Comparison of ENCODE assay signal across 16 cellular contexts in genomic region chr2:40625849-40626248, GRCh38.
DNase-seq lines count a peak whose midpoint lies in the region; ATAC-seq, FAIRE-seq and TF ChIP-seq lines count a peak whose summit lies in the region.
"Had no signal": no experiment of that assay in that cellular context is flagged by ENCODE, and none has a peak within 500 bp of the region (broad histone marks: within the 10 kb centered on the region; RNA-seq: fewer than 3 reads in every experiment).

No MANE protein-coding gene starts in this region.

- H3K27ac ChIP-seq in endothelial cell of umbilical vein (ENCODE audit: insufficient read depth, low read depth, low read length), result no peak overlapping the region
- H3K27ac ChIP-seq in right lobe of liver, result no peak overlapping the region
- H3K27ac ChIP-seq: gastroesophageal sphincter, left ventricle myocardium inferior had no signal

- H3K36me3 Mint-ChIP-seq in mesothelial cell of epicardium, result no peaks in the 10 kb centered on the region

- H3K9me1 ChIP-seq in endothelial cell of umbilical vein (replicated peaks; ENCODE audit: control insufficient read depth, extremely low read depth, insufficient read depth, low read length), result no peaks in the 10 kb centered on the region

- POLR2A ChIA-PET in endothelial cell of umbilical vein (lab: Charles Lee), result no interaction called here

- no peaks in the 10 kb centered on the region for H3K27me3 Mint-ChIP-seq in mesothelial cell of epicardium (ENCODE audit: low read depth)
- H3K27me3 Mint-ChIP-seq: activated CD4-positive, alpha-beta T cell treated with anti-CD3 and anti-CD28 coated beads, Interleukin-2, amount 10 ng/mL, durations not matched to agents 24 days and 14 days had no signal

- no peak for FAIRE-seq in endothelial cell of umbilical vein (lab: Jason Lieb, UNC)

- no peaks in the 10 kb centered on the region for H3K79me2 ChIP-seq in endothelial cell of umbilical vein (ENCODE audit: control insufficient read depth, insufficient read depth, low read length)

- H3K4me3 Mint-ChIP-seq in mesothelial cell of epicardium, result no peak overlapping the region
- H3K4me3 Mint-ChIP-seq: activated CD4-positive, alpha-beta T cell treated with anti-CD3 and anti-CD28 coated beads, Interleukin-2, amount 10 ng/mL, durations not matched to agents 24 days and 14 days had no signal

- H3K9me3 Mint-ChIP-seq in mesothelial cell of epicardium, result no peaks in the 10 kb centered on the region
- H3K9me3 Mint-ChIP-seq: activated CD4-positive, alpha-beta T cell treated with anti-CD3 and anti-CD28 coated beads, Interleukin-2, amount 10 ng/mL, durations not matched to agents 24 days and 14 days had no signal

- H3K36me3 ChIP-seq in endothelial cell of umbilical vein (ENCODE audit: control insufficient read depth in 2 of 2, extremely low read depth in 1 of 2, insufficient read depth in 2 of 2, low read length in 2 of 2) (no peaks in the 10 kb centered on the region), right lobe of liver (no peaks in the 10 kb centered on the region)
- H3K36me3 ChIP-seq: gastroesophageal sphincter, left ventricle myocardium inferior had no signal

- no peak for ATAC-seq in Right ventricle myocardium inferior
- no peak for ATAC-seq in right lobe of liver
- ATAC-seq: gastroesophageal sphincter had no signal

- H3K4me2 ChIP-seq in endothelial cell of umbilical vein (ENCODE audit: insufficient read depth, low read length), result no peak overlapping the region

- dilution Hi-C loops in endothelial cell of umbilical vein (cut with MboI; ENCODE audit: extremely low pct_ligation_motif_present, low sequenced_read_pairs), result no loop called here

- no peak overlapping the region for H3K9ac ChIP-seq in endothelial cell of umbilical vein (replicated peaks; ENCODE audit: extremely low read depth, insufficient read depth, low read length)

- TF ChIP-seq POLR2A in endothelial cell of umbilical vein (IDR thresholded peaks at IDR 0.05; ENCODE audit: low read depth, low read length) (no peak), right lobe of liver (IDR thresholded peaks at IDR 0.05) (no peak)

- no peak for TF ChIP-seq CTCF in endothelial cell of umbilical vein (IDR thresholded peaks at IDR 0.05; ENCODE audit: extremely low read depth in 1 of 2, insufficient read depth in 1 of 2, low read depth in 1 of 2, low read length in 2 of 2)
- no peak for TF ChIP-seq CTCF in mesothelial cell of epicardium (IDR thresholded peaks at IDR 0.05; ENCODE audit: unreplicated experiment)
- no peak for TF ChIP-seq CTCF in right lobe of liver (IDR thresholded peaks at IDR 0.05)

- H3K27me3 ChIP-seq in endothelial cell of umbilical vein (ENCODE audit: control insufficient read depth in 2 of 2, insufficient read depth in 2 of 2, low read length in 2 of 2) (no peaks in the 10 kb centered on the region), right lobe of liver (no peaks in the 10 kb centered on the region)
- H3K27me3 ChIP-seq: gastroesophageal sphincter had no signal

- no peak overlapping the region for H3K27ac Mint-ChIP-seq in mesothelial cell of epicardium
- H3K27ac Mint-ChIP-seq: activated CD4-positive, alpha-beta T cell treated with anti-CD3 and anti-CD28 coated beads, Interleukin-2, amount 10 ng/mL, durations not matched to agents 24 days and 14 days had no signal

- no TSS peak for BruUV-seq in endothelial cell of umbilical vein (replicated peaks; lab: Mats Ljungman, UMichigan)

- peak; percentile 26 for DNase-seq in GM03348 (ENCODE audit: low spot score)
- peak; percentile 93 for DNase-seq in NOMO-1 treated with DMSO at 0.1 percent for 48 hours (lab: John Stamatoyannopoulos, UW; ENCODE audit: unreplicated experiment)
- DNase-seq in endothelial cell of umbilical vein (ENCODE audit: low read depth, low spot score), result peak; percentile 23
- DNase-seq in renal cortical epithelial cell (ENCODE audit: low read depth), result peak; percentile 91
- no peak for DNase-seq in Right ventricle myocardium inferior (ENCODE audit: missing footprints)
- no peak for DNase-seq in mesothelial cell of epicardium (ENCODE audit: low spot score in 2 of 2, unreplicated experiment in 2 of 2)
- DNase-seq in stimulated activated CD4-positive, alpha-beta T cell treated with anti-CD3 and anti-CD28 coated beads, Interleukin-4, amount 100 ng/mL, for 24 hours, result no peak
- no peak for DNase-seq in right lobe of liver
- DNase-seq: activated CD4-positive, alpha-beta T cell treated with anti-CD3 and anti-CD28 coated beads, Interleukin-2, amount 10 ng/mL, durations not matched to agents 24 days and 14 days; Karpas-422; left ventricle myocardium inferior; NCI-H2227 treated with DMSO at 0.1 percent for 48 hours; stimulated activated CD4-positive, alpha-beta T cell treated with anti-CD3 and anti-CD28 coated beads, Interleukin-1b, Interleukin-23, amount 100 ng/mL, for 48 hours; stimulated activated naive CD4-positive, alpha-beta T cell; SW 1271 had no signal

- H3K4me1 Mint-ChIP-seq in mesothelial cell of epicardium, result peaks cover 2% of the 10 kb centered on the region
- H3K4me1 Mint-ChIP-seq: activated CD4-positive, alpha-beta T cell treated with anti-CD3 and anti-CD28 coated beads, Interleukin-2, amount 10 ng/mL, durations not matched to agents 24 days and 14 days had no signal

- intact Hi-C loops in endothelial cell of umbilical vein (cut with micrococcal nuclease) (no loop called here), Right ventricle myocardium inferior (cut with DNase I) (no loop called here), right lobe of liver (cut with DNase I) (no loop called here)

- H3K9me3 ChIP-seq in endothelial cell of umbilical vein (replicated peaks; ENCODE audit: control insufficient read depth, insufficient read depth, low read length) (no peaks in the 10 kb centered on the region), right lobe of liver (no peaks in the 10 kb centered on the region)
- H3K9me3 ChIP-seq: gastroesophageal sphincter, left ventricle myocardium inferior had no signal

- CTCF ChIA-PET in endothelial cell of umbilical vein (lab: Charles Lee), result no interaction called here

- H2AFZ ChIP-seq in endothelial cell of umbilical vein (ENCODE audit: low read depth, low read length), result no peak overlapping the region

- H4K20me1 ChIP-seq in endothelial cell of umbilical vein (replicated peaks; ENCODE audit: control insufficient read depth, extremely low read depth, insufficient read depth, low read length), result no peaks in the 10 kb centered on the region

- H3K4me3 ChIP-seq in endothelial cell of umbilical vein (replicated peaks in 1 of 3; ENCODE audit: insufficient read depth in 1 of 3, low read depth in 1 of 3, low read length in 3 of 3) (no peak overlapping the region), right lobe of liver (no peak overlapping the region)
- H3K4me3 ChIP-seq: gastroesophageal sphincter, left ventricle myocardium inferior had no signal

- 62% methylated on average over 3 of the region's 3 CpGs for WGBS in right lobe of liver (ENCODE audit: insufficient coverage, low coverage, low lambda C conversion rate, missing lambda C conversion rate)

- H3K4me1 ChIP-seq in endothelial cell of umbilical vein (ENCODE audit: control insufficient read depth, extremely low read depth, insufficient read depth, low read length) (no peaks in the 10 kb centered on the region), right lobe of liver (no peaks in the 10 kb centered on the region)
- H3K4me1 ChIP-seq: gastroesophageal sphincter, left ventricle myocardium inferior had no signal

TF ChIP-seq in endothelial cell of umbilical vein, 7 proteins besides CTCF, POLR2A, EP300 and RAD21:
- TF ChIP-seq, protein P1, sequence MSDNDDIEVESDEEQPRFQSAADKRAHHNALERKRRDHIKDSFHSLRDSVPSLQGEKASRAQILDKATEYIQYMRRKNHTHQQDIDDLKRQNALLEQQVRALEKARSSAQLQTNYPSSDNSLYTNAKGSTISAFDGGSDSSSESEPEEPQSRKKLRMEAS (IDR thresholded peaks at IDR 0.05; ENCODE audit: insufficient read depth, insufficient read length), result no peak
- TF ChIP-seq MYC (IDR thresholded peaks at IDR 0.05; ENCODE audit: low read depth, low read length), result no peak
- TF ChIP-seq JUN (IDR thresholded peaks at IDR 0.05; ENCODE audit: borderline replicate concordance, insufficient read depth, insufficient read length, low read depth), result no peak
- peak; percentile 19 for TF ChIP-seq FOS (IDR thresholded peaks at IDR 0.05; ENCODE audit: borderline replicate concordance, insufficient read depth, low read length)

Comparison
In these comparisons a context has a peak if more than half of its experiments do, and no peak if none do; other contexts are left out.
1. DNase-seq: peak in GM03348 (single experiment), NOMO-1 treated with DMSO at 0.1 percent for 48 hours (single experiment), endothelial cell of umbilical vein (single experiment) and renal cortical epithelial cell (single experiment); none in Right ventricle myocardium inferior (single experiment), mesothelial cell of epicardium (0 of 2), stimulated activated CD4-positive, alpha-beta T cell treated with anti-CD3 and anti-CD28 coated beads, Interleukin-4, amount 100 ng/mL, for 24 hours (single experiment) and right lobe of liver (0 of 3).